In the genomic region with DNA sequence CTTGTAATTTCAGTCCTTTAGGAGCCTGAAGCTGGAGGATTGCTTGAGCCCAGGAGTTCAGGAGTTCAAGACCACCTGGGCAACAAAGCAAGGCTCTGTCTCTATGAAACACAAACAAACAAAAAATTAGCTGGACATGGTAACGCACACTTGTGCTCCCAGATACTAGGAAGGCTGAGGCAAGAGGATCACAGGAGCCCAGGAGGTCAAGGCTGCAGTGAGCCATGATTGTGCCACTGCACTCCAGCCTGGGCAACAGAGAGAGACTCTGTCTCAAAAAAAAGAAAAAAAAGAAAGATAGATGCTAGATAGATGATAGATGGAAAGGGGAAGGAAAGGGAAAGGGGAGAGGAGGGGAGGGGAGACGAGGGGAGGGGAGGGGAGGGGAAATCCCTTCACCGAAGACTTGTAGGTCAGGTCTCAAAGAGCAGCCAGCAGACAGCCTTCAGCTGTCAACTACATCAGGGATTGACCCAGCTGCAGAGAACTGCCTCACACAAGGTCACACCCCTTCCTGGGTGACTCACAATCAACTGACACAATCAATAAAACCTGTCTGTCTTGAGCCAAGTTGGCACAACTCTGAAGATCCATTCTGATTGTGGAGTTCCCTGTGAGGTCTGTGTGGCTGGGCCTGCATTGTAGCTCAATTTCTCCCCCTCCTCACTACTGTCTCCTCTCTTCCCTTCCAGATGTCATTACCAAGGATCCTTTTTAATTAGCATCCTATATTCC, we compare ENCODE assay signal across 11 cellular contexts.
DNase-seq lines count a peak whose midpoint lies in the region; ATAC-seq and TF ChIP-seq lines count a peak whose summit lies in the region.
"Had no signal": no experiment of that assay in that cellular context is flagged by ENCODE, and none has a peak within 500 bp of the region (broad histone marks: within the 10 kb centered on the region; RNA-seq: fewer than 3 reads in every experiment).

No MANE protein-coding gene starts in this region.

- H3K27ac ChIP-seq in hepatocyte = peak overlapping the region; percentile 75

- no peak overlapping the region for H2AFZ ChIP-seq in hepatocyte

- H3K4me1 Mint-ChIP-seq in type B pancreatic cell (ENCODE audit: unreplicated experiment) = peaks cover 4% of the 10 kb centered on the region

- no peaks in the 10 kb centered on the region for H3K36me3 ChIP-seq in hepatocyte (replicated peaks; ENCODE audit: insufficient read depth, low read depth)

- H3K27ac Mint-ChIP-seq in type B pancreatic cell = peak overlapping the region; percentile 14

- H3K9me3 Mint-ChIP-seq in type B pancreatic cell = peaks cover 10% of the 10 kb centered on the region

- H3K27me3 ChIP-seq in hepatocyte = no peaks in the 10 kb centered on the region

- H3K4me1 ChIP-seq in hepatocyte (ENCODE audit: insufficient read depth) = peaks cover 3% of the 10 kb centered on the region

- no peaks in the 10 kb centered on the region for H4K20me1 ChIP-seq in hepatocyte (ENCODE audit: insufficient read depth, poor library complexity, severe bottlenecking)

- H3K79me2 ChIP-seq in hepatocyte = no peaks in the 10 kb centered on the region

- H3K4me2 ChIP-seq in hepatocyte = no peak overlapping the region

- TF ChIP-seq CTCF in hepatocyte (IDR thresholded peaks at IDR 0.05; ENCODE audit: poor library complexity) (no peak), type B pancreatic cell (conservative IDR thresholded peaks at IDR 0.05) (no peak), GM10266 (IDR thresholded peaks at IDR 0.05; ENCODE audit: control insufficient read depth, insufficient read depth, low read depth, missing control alignments) (no peak)

- H3K4me3 Mint-ChIP-seq in type B pancreatic cell = no peak overlapping the region

- no peak overlapping the region for H3K4me3 ChIP-seq in hepatocyte

- no peaks in the 10 kb centered on the region for H3K27me3 Mint-ChIP-seq in type B pancreatic cell

- no peaks in the 10 kb centered on the region for H3K36me3 Mint-ChIP-seq in type B pancreatic cell

- ATAC-seq in GM19351 (IDR thresholded peaks at IDR 0.05; ENCODE audit: unreplicated experiment) = no peak

- 80% methylated on average over 1 of the region's 3 CpGs for WGBS in hepatocyte (ENCODE audit: low lambda C conversion rate, missing lambda C conversion rate)

- no peaks in the 10 kb centered on the region for H3K9me2 ChIP-seq in hepatocyte (replicated peaks; ENCODE audit: insufficient read depth)

- no peaks in the 10 kb centered on the region for H3K9me3 ChIP-seq in hepatocyte (ENCODE audit: low read depth)

- DNase-seq in NCI-H510A treated with DMSO at 0.1 percent for 48 hours (lab: John Stamatoyannopoulos, UW) (peak; percentile 9), NCI-H510A (lab: John Stamatoyannopoulos, UW) (no peak), SHP77 (lab: John Stamatoyannopoulos, UW) (peak; percentile 46 to 76), hepatocyte (ENCODE audit: low spot score) (peak; percentile 74), type B pancreatic cell (ENCODE audit: extremely low spot score, unreplicated experiment) (no peak), GM10266 (ENCODE audit: extremely low spot score) (no peak)
- DNase-seq in activated effector memory CD4-positive, alpha-beta T cell treated with Interleukin-2 at 50 U/mL for 16 hours = no peak
- DNase-seq: activated CD4-positive, alpha-beta T cell treated with anti-CD3 and anti-CD28 coated beads for 4 hours; anterior cingulate cortex; nucleus accumbens had no signal

Comparison
In these comparisons a context has a peak if more than half of its experiments do, and no peak if none do; other contexts are left out.
1. DNase-seq: peak in NCI-H510A treated with DMSO at 0.1 percent for 48 hours (single experiment), SHP77 (2 of 2) and hepatocyte (single experiment); none in NCI-H510A (single experiment), type B pancreatic cell (single experiment), GM10266 (single experiment) and activated effector memory CD4-positive, alpha-beta T cell treated with Interleukin-2 at 50 U/mL for 16 hours (single experiment).